Comparison of ENCODE assay signal across 12 cellular contexts in genomic region chr14:59276235-59276634, GRCh38.
DNase-seq lines count a peak whose midpoint lies in the region; ATAC-seq and TF ChIP-seq lines count a peak whose summit lies in the region.
"Had no signal": no experiment of that assay in that cellular context is flagged by ENCODE, and none has a peak within 500 bp of the region (broad histone marks: within the 10 kb centered on the region; RNA-seq: fewer than 3 reads in every experiment).

No MANE protein-coding gene starts in this region.

- H2BK5ac ChIP-seq in mesenchymal stem cell (ENCODE audit: low read depth, low read length, poor library complexity, severe bottlenecking): peak overlapping the region; percentile 79

- H3K27me3 Mint-ChIP-seq in stimulated activated naive CD8-positive, alpha-beta T cell treated with anti-CD3 and anti-CD28 coated beads, Interleukin-15, amount 100 ng/mL, for 72 hours: no peaks in the 10 kb centered on the region
- no peaks in the 10 kb centered on the region for H3K27me3 Mint-ChIP-seq in activated naive CD8-positive, alpha-beta T cell treated with anti-CD3 and anti-CD28 coated beads, Interleukin-2, amount 50 U/mL, for 24 hours
- H3K27me3 Mint-ChIP-seq: activated T-helper 17 cell treated with anti-CD3 and anti-CD28 coated beads, Interleukin-2, amount 50 U/mL, for 72 hours; naive B cell had no signal

- no peak overlapping the region for H4K91ac ChIP-seq in mesenchymal stem cell (ENCODE audit: low read length)

- H3K4me3 ChIP-seq in mesenchymal stem cell (ENCODE audit: insufficient read depth in 1 of 2, low read depth in 1 of 2, low read length in 2 of 2) (no peak overlapping the region), tibial nerve (no peak overlapping the region)
- H3K4me3 ChIP-seq: BLaER1 had no signal

- H3K4me1 Mint-ChIP-seq in stimulated activated naive CD8-positive, alpha-beta T cell treated with anti-CD3 and anti-CD28 coated beads, Interleukin-15, amount 100 ng/mL, for 72 hours: peaks cover 22% of the 10 kb centered on the region
- peaks cover 23% of the 10 kb centered on the region for H3K4me1 Mint-ChIP-seq in activated naive CD8-positive, alpha-beta T cell treated with anti-CD3 and anti-CD28 coated beads, Interleukin-2, amount 50 U/mL, for 24 hours

- H2BK120ac ChIP-seq in mesenchymal stem cell (ENCODE audit: low read depth, low read length): peak overlapping the region; percentile 34

- peaks cover 5% of the 10 kb centered on the region for H3K79me1 ChIP-seq in mesenchymal stem cell (replicated peaks; ENCODE audit: low read length, poor library complexity, severe bottlenecking)

- no peak for ATAC-seq in stimulated activated naive CD8-positive, alpha-beta T cell treated with anti-CD3 and anti-CD28 coated beads, Interleukin-15, amount 100 ng/mL, for 72 hours
- ATAC-seq in stimulated activated naive CD8-positive, alpha-beta T cell treated with anti-CD3 and anti-CD28 coated beads, Interleukin-15, Interleukin-2, amounts not matched to agents 100 U/mL and 50 U/mL, for 24 hours: no peak
- no peak for ATAC-seq in activated naive CD8-positive, alpha-beta T cell treated with anti-CD3 and anti-CD28 coated beads, Interleukin-2, amount 50 U/mL, for 24 hours

- H3K27ac Mint-ChIP-seq in stimulated activated naive CD8-positive, alpha-beta T cell treated with anti-CD3 and anti-CD28 coated beads, Interleukin-15, amount 100 ng/mL, for 72 hours: peak overlapping the region; percentile 14 to 44
- peak overlapping the region; percentile 30 for H3K27ac Mint-ChIP-seq in activated naive CD8-positive, alpha-beta T cell treated with anti-CD3 and anti-CD28 coated beads, Interleukin-2, amount 50 U/mL, for 24 hours
- H3K27ac Mint-ChIP-seq: activated T-helper 17 cell treated with anti-CD3 and anti-CD28 coated beads, Interleukin-2, amount 50 U/mL, for 72 hours had no signal

- no peaks in the 10 kb centered on the region for H3K36me3 ChIP-seq in mesenchymal stem cell (ENCODE audit: control insufficient read depth in 1 of 2, insufficient read depth in 2 of 2, low read depth in 1 of 2, low read length in 2 of 2)
- no peaks in the 10 kb centered on the region for H3K36me3 ChIP-seq in tibial nerve
- H3K36me3 ChIP-seq: BLaER1 had no signal

- H3K23ac ChIP-seq in mesenchymal stem cell (ENCODE audit: low read length in 2 of 2): no peak overlapping the region

- peak overlapping the region; percentile 13 for H3K9ac ChIP-seq in mesenchymal stem cell (ENCODE audit: low read length)
- H3K9ac ChIP-seq: BLaER1 had no signal

- peak overlapping the region in 1 of 2 experiments; percentile 70 for H3K18ac ChIP-seq in mesenchymal stem cell (ENCODE audit: low read depth in 1 of 2, low read length in 2 of 2)

- H3K4me1 ChIP-seq in mesenchymal stem cell (ENCODE audit: control insufficient read depth, insufficient read depth, low read depth, low read length) (peaks cover 7% of the 10 kb centered on the region), tibial nerve (peaks cover 0 to 70% (median 21%) of the 10 kb centered on the region in 4 donors)

- no peak for DNase-seq in stimulated activated naive CD8-positive, alpha-beta T cell treated with anti-CD3 and anti-CD28 coated beads, Interleukin-15, amount 100 ng/mL, for 72 hours
- DNase-seq in stimulated activated naive CD8-positive, alpha-beta T cell treated with anti-CD3 and anti-CD28 coated beads, Interleukin-15, Interleukin-2, amounts not matched to agents 100 U/mL and 50 U/mL, for 24 hours: no peak
- no peak for DNase-seq in activated naive CD8-positive, alpha-beta T cell treated with anti-CD3 and anti-CD28 coated beads, Interleukin-2, amount 50 U/mL, for 24 hours
- DNase-seq in mesenchymal stem cell (no peak), middle frontal gyrus (ENCODE audit: extremely low spot score, low spot score) (no peak), GM19238 (ENCODE audit: insufficient read length, low spot score) (no peak), EL (no peak), tibial nerve (ENCODE audit: low spot score in 2 of 2) (no peak)
- DNase-seq: activated CD4-positive, CD25-positive, alpha-beta regulatory T cell treated with anti-CD3 and anti-CD28 coated beads, Interleukin-2, amount 50 U/mL, for 72 hours; naive B cell had no signal

- H3K36me3 Mint-ChIP-seq in activated naive CD8-positive, alpha-beta T cell treated with anti-CD3 and anti-CD28 coated beads, Interleukin-2, amount 50 U/mL, for 24 hours (ENCODE audit: low read depth): peaks cover 2% of the 10 kb centered on the region

- TF ChIP-seq POLR2A in tibial nerve (IDR thresholded peaks at IDR 0.05): no peak

- H3K27ac ChIP-seq in mesenchymal stem cell (ENCODE audit: low read length, poor library complexity, severe bottlenecking): peak overlapping the region; percentile 69
- H3K27ac ChIP-seq in tibial nerve: peak overlapping the region in 2 of 4 donors; percentile 66 to 69
- H3K27ac ChIP-seq: BLaER1 had no signal

- H3K9me3 ChIP-seq in mesenchymal stem cell (ENCODE audit: control insufficient read depth, low read length): no peaks in the 10 kb centered on the region
- no peaks in the 10 kb centered on the region for H3K9me3 ChIP-seq in tibial nerve
- H3K9me3 ChIP-seq: BLaER1 had no signal

- TF ChIP-seq CTCF in tibial nerve (IDR thresholded peaks at IDR 0.05): no peak

- H3K27me3 ChIP-seq in mesenchymal stem cell (ENCODE audit: control insufficient read depth in 1 of 2, insufficient read depth in 1 of 2, low read length in 2 of 2) (no peaks in the 10 kb centered on the region), tibial nerve (no peaks in the 10 kb centered on the region)
- H3K27me3 ChIP-seq: BLaER1 had no signal

- H3K4me2 ChIP-seq in mesenchymal stem cell (ENCODE audit: low read length, poor library complexity, severe bottlenecking): no peak overlapping the region
- H3K4me2 ChIP-seq: BLaER1 had no signal

- peak overlapping the region; percentile 97 for H2AK5ac ChIP-seq in mesenchymal stem cell (ENCODE audit: low read length, severe bottlenecking)

- H3K9me3 Mint-ChIP-seq in stimulated activated naive CD8-positive, alpha-beta T cell treated with anti-CD3 and anti-CD28 coated beads, Interleukin-15, amount 100 ng/mL, for 72 hours: no peaks in the 10 kb centered on the region
- no peaks in the 10 kb centered on the region for H3K9me3 Mint-ChIP-seq in activated naive CD8-positive, alpha-beta T cell treated with anti-CD3 and anti-CD28 coated beads, Interleukin-2, amount 50 U/mL, for 24 hours
- H3K9me3 Mint-ChIP-seq: activated T-helper 17 cell treated with anti-CD3 and anti-CD28 coated beads, Interleukin-2, amount 50 U/mL, for 72 hours had no signal

- H2BK15ac ChIP-seq in mesenchymal stem cell (ENCODE audit: low read depth, poor library complexity, severe bottlenecking): no peak overlapping the region

- no peak overlapping the region for H3K4me3 Mint-ChIP-seq in stimulated activated naive CD8-positive, alpha-beta T cell treated with anti-CD3 and anti-CD28 coated beads, Interleukin-15, amount 100 ng/mL, for 72 hours
- H3K4me3 Mint-ChIP-seq in activated naive CD8-positive, alpha-beta T cell treated with anti-CD3 and anti-CD28 coated beads, Interleukin-2, amount 50 U/mL, for 24 hours: no peak overlapping the region
- H3K4me3 Mint-ChIP-seq: naive B cell had no signal

- H2AFZ ChIP-seq in mesenchymal stem cell (ENCODE audit: low read depth, low read length): no peak overlapping the region

- H2BK12ac ChIP-seq in mesenchymal stem cell (ENCODE audit: low read length in 2 of 2): peak overlapping the region; percentile 45 to 95

- TF ChIP-seq EP300 in tibial nerve (IDR thresholded peaks at IDR 0.05): no peak

- H3K14ac ChIP-seq in mesenchymal stem cell (ENCODE audit: low read length in 2 of 2): no peak overlapping the region

- H4K8ac ChIP-seq in mesenchymal stem cell (ENCODE audit: low read length): peak overlapping the region; percentile 54

- peak overlapping the region in 1 of 2 experiments; percentile 75 for H3K4ac ChIP-seq in mesenchymal stem cell (ENCODE audit: low read depth in 1 of 2, low read length in 2 of 2)
